ENCODE assay signal across 1 cellular context in the genomic region with DNA sequence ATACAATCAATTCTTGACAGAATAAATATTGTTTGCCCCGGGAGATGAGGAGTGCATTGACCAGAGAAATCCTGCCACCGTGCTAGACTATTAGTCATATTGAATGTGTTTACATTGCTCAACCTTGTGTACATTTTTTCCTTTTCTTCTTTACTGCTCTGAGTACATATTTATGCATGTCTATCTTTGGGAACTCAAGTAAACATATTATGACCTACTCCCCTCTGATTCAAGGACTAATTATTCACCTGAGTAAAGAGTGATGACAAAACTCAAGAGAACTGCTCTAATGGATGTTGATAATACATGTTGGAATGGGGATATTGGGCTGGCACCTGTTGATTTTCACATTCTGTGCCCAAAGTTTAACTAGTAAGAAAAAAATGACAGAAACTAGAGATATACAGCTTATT.
TF ChIP-seq lines count a peak whose summit lies in the region.

No MANE protein-coding gene starts in this region.

TF ChIP-seq in HepG2, 621 proteins besides CTCF, POLR2A, EP300 and RAD21 (continued from another document and continues in another):
- TF ChIP-seq HNRNPUL1 (IDR thresholded peaks at IDR 0.05; ENCODE audit: low read depth, low read length) (peak; percentile 73; the same call in 1 of the 2 replicates), ATF3 (CRISPR knock-in tag; IDR thresholded peaks at IDR 0.05) (peak; percentile 92), ZNF3 (CRISPR knock-in tag; IDR thresholded peaks at IDR 0.05) (peak; percentile 72; the same call in 1 of the 2 replicates), MEF2D (CRISPR knock-in tag; IDR thresholded peaks at IDR 0.05) (peak; percentile 99), NR2C2 (CRISPR knock-in tag; IDR thresholded peaks at IDR 0.05; ENCODE audit: borderline replicate concordance) (peak; percentile 73; the same call in 1 of the 2 replicates), RARG (CRISPR knock-in tag; IDR thresholded peaks at IDR 0.05; ENCODE audit: low read depth) (no peak), CBX2 (IDR thresholded peaks at IDR 0.05; ENCODE audit: low read depth, low read length) (no peak), CBX2 (CRISPR knock-in tag; IDR thresholded peaks at IDR 0.05; ENCODE audit: low read depth) (peak; percentile 86; the same call in 1 of the 2 replicates), ZNF800 (CRISPR knock-in tag; IDR thresholded peaks at IDR 0.05) (peak; percentile 51; the same call in 1 of the 2 replicates), CBFB (CRISPR knock-in tag; IDR thresholded peaks at IDR 0.05) (peak; percentile 93), HMG20B (CRISPR knock-in tag; conservative IDR thresholded peaks at IDR 0.05) (peak; percentile 99), USF2 (IDR thresholded peaks at IDR 0.05; ENCODE audit: low read depth, low read length) (no peak), USF2 (CRISPR knock-in tag; IDR thresholded peaks at IDR 0.05; ENCODE audit: borderline replicate concordance) (0 out of 2 replicates have a peak, but pooled peaks have one; percentile 35), NFYC (CRISPR knock-in tag; IDR thresholded peaks at IDR 0.05) (no peak), RXRB (CRISPR knock-in tag; IDR thresholded peaks at IDR 0.05; ENCODE audit: borderline replicate concordance) (peak; percentile 99), FOXP4 (CRISPR knock-in tag; IDR thresholded peaks at IDR 0.05) (peak; percentile 99), MEIS2 (CRISPR knock-in tag; IDR thresholded peaks at IDR 0.05) (peak; percentile 84; the same call in 1 of the 2 replicates), RELA (CRISPR knock-in tag; IDR thresholded peaks at IDR 0.05) (no peak), ZNF558 (CRISPR knock-in tag; IDR thresholded peaks at IDR 0.05; ENCODE audit: borderline replicate concordance) (no peak; the same call in 1 of the 2 replicates), TGIF2 (CRISPR knock-in tag; IDR thresholded peaks at IDR 0.05) (peak; percentile 60; the same call in 1 of the 2 replicates), REL (CRISPR knock-in tag; conservative IDR thresholded peaks at IDR 0.05) (0 out of 2 replicates have a peak, but pooled peaks have one; percentile 61), ONECUT2 (CRISPR knock-in tag; IDR thresholded peaks at IDR 0.05) (peak; percentile 68), CBX5 (CRISPR knock-in tag; IDR thresholded peaks at IDR 0.05; ENCODE audit: borderline replicate concordance) (no peak), LCORL (IDR thresholded peaks at IDR 0.05) (peak; percentile 76; the same call in 1 of the 2 replicates), LCORL (CRISPR knock-in tag; IDR thresholded peaks at IDR 0.05) (peak; percentile 50; the same call in 1 of the 2 replicates), CREB3 (CRISPR knock-in tag; IDR thresholded peaks at IDR 0.05) (0 out of 2 replicates have a peak, but pooled peaks have one; percentile 35), ZSCAN29 (CRISPR knock-in tag; conservative IDR thresholded peaks at IDR 0.05) (0 out of 2 replicates have a peak, but pooled peaks have one; percentile 30), ZNF772 (CRISPR knock-in tag; IDR thresholded peaks at IDR 0.05) (peak; percentile 79), TARDBP (CRISPR knock-in tag; IDR thresholded peaks at IDR 0.05) (peak; percentile 98), ZBTB20 (CRISPR knock-in tag; IDR thresholded peaks at IDR 0.05; ENCODE audit: borderline replicate concordance, low read depth) (peak; percentile 88), FOXK2 (IDR thresholded peaks at IDR 0.05) (peak; percentile 95), DPF2 (CRISPR knock-in tag; IDR thresholded peaks at IDR 0.05; ENCODE audit: borderline replicate concordance, low read depth) (peak; percentile 82), MXD4 (CRISPR knock-in tag; IDR thresholded peaks at IDR 0.05) (peak; percentile 79; the same call in 1 of the 2 replicates), ZNF678 (CRISPR knock-in tag; IDR thresholded peaks at IDR 0.05) (no peak), PHF20 (CRISPR knock-in tag; IDR thresholded peaks at IDR 0.05) (no peak), KDM6A (CRISPR knock-in tag; IDR thresholded peaks at IDR 0.05; ENCODE audit: low read depth) (peak; percentile 91), HIC2 (CRISPR knock-in tag; IDR thresholded peaks at IDR 0.05; ENCODE audit: low read depth) (peak; percentile 49; the same call in 1 of the 2 replicates)
- TF ChIP-seq, protein P1, sequence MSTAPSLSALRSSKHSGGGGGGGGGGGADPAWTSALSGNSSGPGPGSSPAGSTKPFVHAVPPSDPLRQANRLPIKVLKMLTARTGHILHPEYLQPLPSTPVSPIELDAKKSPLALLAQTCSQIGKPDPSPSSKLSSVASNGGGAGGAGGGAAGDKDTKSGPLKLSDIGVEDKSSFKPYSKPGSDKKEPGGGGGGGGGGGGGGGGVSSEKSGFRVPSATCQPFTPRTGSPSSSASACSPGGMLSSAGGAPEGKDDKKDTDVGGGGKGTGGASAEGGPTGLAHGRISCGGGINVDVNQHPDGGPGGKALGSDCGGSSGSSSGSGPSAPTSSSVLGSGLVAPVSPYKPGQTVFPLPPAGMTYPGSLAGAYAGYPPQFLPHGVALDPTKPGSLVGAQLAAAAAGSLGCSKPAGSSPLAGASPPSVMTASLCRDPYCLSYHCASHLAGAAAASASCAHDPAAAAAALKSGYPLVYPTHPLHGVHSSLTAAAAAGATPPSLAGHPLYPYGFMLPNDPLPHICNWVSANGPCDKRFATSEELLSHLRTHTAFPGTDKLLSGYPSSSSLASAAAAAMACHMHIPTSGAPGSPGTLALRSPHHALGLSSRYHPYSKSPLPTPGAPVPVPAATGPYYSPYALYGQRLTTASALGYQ (CRISPR knock-in tag; IDR thresholded peaks at IDR 0.05), result peak; percentile 100
- TF ChIP-seq, protein P2, sequence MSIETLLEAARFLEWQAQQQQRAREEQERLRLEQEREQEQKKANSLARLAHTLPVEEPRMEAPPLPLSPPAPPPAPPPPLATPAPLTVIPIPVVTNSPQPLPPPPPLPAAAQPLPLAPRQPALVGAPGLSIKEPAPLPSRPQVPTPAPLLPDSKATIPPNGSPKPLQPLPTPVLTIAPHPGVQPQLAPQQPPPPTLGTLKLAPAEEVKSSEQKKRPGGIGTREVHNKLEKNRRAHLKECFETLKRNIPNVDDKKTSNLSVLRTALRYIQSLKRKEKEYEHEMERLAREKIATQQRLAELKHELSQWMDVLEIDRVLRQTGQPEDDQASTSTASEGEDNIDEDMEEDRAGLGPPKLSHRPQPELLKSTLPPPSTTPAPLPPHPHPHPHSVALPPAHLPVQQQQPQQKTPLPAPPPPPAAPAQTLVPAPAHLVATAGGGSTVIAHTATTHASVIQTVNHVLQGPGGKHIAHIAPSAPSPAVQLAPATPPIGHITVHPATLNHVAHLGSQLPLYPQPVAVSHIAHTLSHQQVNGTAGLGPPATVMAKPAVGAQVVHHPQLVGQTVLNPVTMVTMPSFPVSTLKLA (IDR thresholded peaks at IDR 0.05), result 0 out of 2 replicates have a peak, but pooled peaks have one; percentile 4
- TF ChIP-seq, protein P3, sequence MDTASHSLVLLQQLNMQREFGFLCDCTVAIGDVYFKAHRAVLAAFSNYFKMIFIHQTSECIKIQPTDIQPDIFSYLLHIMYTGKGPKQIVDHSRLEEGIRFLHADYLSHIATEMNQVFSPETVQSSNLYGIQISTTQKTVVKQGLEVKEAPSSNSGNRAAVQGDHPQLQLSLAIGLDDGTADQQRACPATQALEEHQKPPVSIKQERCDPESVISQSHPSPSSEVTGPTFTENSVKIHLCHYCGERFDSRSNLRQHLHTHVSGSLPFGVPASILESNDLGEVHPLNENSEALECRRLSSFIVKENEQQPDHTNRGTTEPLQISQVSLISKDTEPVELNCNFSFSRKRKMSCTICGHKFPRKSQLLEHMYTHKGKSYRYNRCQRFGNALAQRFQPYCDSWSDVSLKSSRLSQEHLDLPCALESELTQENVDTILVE (CRISPR knock-in tag; IDR thresholded peaks at IDR 0.05), result peak; percentile 97
- TF ChIP-seq, protein P4, sequence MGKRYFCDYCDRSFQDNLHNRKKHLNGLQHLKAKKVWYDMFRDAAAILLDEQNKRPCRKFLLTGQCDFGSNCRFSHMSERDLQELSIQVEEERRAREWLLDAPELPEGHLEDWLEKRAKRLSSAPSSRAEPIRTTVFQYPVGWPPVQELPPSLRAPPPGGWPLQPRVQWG (CRISPR knock-in tag; IDR thresholded peaks at IDR 0.05; ENCODE audit: borderline replicate concordance, low read depth), result no peak
- TF ChIP-seq, protein P5, sequence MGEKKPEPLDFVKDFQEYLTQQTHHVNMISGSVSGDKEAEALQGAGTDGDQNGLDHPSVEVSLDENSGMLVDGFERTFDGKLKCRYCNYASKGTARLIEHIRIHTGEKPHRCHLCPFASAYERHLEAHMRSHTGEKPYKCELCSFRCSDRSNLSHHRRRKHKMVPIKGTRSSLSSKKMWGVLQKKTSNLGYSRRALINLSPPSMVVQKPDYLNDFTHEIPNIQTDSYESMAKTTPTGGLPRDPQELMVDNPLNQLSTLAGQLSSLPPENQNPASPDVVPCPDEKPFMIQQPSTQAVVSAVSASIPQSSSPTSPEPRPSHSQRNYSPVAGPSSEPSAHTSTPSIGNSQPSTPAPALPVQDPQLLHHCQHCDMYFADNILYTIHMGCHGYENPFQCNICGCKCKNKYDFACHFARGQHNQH (CRISPR knock-in tag; IDR thresholded peaks at IDR 0.05), result peak; percentile 69; the same call in 1 of the 2 replicates
- TF ChIP-seq, protein P6, sequence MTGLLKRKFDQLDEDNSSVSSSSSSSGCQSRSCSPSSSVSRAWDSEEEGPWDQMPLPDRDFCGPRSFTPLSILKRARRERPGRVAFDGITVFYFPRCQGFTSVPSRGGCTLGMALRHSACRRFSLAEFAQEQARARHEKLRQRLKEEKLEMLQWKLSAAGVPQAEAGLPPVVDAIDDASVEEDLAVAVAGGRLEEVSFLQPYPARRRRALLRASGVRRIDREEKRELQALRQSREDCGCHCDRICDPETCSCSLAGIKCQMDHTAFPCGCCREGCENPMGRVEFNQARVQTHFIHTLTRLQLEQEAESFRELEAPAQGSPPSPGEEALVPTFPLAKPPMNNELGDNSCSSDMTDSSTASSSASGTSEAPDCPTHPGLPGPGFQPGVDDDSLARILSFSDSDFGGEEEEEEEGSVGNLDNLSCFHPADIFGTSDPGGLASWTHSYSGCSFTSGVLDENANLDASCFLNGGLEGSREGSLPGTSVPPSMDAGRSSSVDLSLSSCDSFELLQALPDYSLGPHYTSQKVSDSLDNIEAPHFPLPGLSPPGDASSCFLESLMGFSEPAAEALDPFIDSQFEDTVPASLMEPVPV (CRISPR knock-in tag; IDR thresholded peaks at IDR 0.05), result peak; percentile 76
